Comparison of ENCODE assay signal across 17 cellular contexts in genomic region chr14:68866991-68867533, GRCh38.
DNase-seq lines count a peak whose midpoint lies in the region; ATAC-seq, FAIRE-seq and TF ChIP-seq lines count a peak whose summit lies in the region.
"Had no signal": no experiment of that assay in that cellular context is flagged by ENCODE, and none has a peak within 500 bp of the region (broad histone marks: within the 10 kb centered on the region; RNA-seq: fewer than 3 reads in every experiment).

No MANE protein-coding gene starts in this region.

- peaks cover 5% of the 10 kb centered on the region for H3K9me3 ChIP-seq in HAP-1

- H3K27ac ChIP-seq in RWPE1 (no peak overlapping the region), epithelial cell of prostate (peak overlapping the region; percentile 1)
- H3K27ac ChIP-seq: BLaER1 treated with 17β-estradiol and CSF1 and Interleukin-3, amounts not matched to agents 10 nM and 100 nM had no signal

- in situ Hi-C loops in HAP-1 (cut with MboI; ENCODE audit: low sequenced_read_pairs), result no loop called here
- in situ Hi-C loops in G401 (cut with HindIII; ENCODE audit: low sequenced_read_pairs), result no loop called here

- H3K27me3 ChIP-seq in HAP-1 (ENCODE audit: low read depth), result no peaks in the 10 kb centered on the region
- H3K27me3 ChIP-seq: BLaER1 treated with 17β-estradiol and CSF1 and Interleukin-3, amounts not matched to agents 10 nM and 100 nM had no signal

- POLR2A ChIA-PET in RWPE1 (lab: Yijun Ruan, JAX; ENCODE audit: low non-redundant PET), result no interaction called here

- DNase-seq in HAP-1 (ENCODE audit: low spot score in 2 of 2), result peak; percentile 46 to 95
- DNase-seq in RWPE1 (ENCODE audit: low spot score), result peak; percentile 20
- no peak for DNase-seq in epithelial cell of prostate (ENCODE audit: low read depth, low spot score)
- DNase-seq in urothelium cell line (ENCODE audit: low spot score), result no peak
- DNase-seq in GM19238 (ENCODE audit: insufficient read length, low spot score), result no peak
- no peak for DNase-seq in G401 (ENCODE audit: low spot score)
- DNase-seq: 8988T; CD8-positive, alpha-beta T cell; COR-L47; GDM1; H9 had no signal

- 0 out of 2 replicates have a peak, but pooled peaks cover 9% of the 10 kb centered on the region for H3K36me3 ChIP-seq in HAP-1 (replicated peaks)

- ATAC-seq in GM21526 (IDR thresholded peaks at IDR 0.05; ENCODE audit: low FRiP score, unreplicated experiment), result no peak
- ATAC-seq: CD8-positive, alpha-beta T cell had no signal

- CTCF ChIA-PET in RWPE1 (lab: Yijun Ruan, JAX), result interaction anchor here (0.6 to 1.3 kb wide), 3 partner anchors 240 to 492 kb away, joined by 3 to 6 read pairs (median 3); no protein-coding TSS in a partner anchor

- peaks cover 14% of the 10 kb centered on the region for H3K4me1 ChIP-seq in HAP-1
- H3K4me1 ChIP-seq: BLaER1 treated with 17β-estradiol and CSF1 and Interleukin-3, amounts not matched to agents 10 nM and 100 nM had no signal

- TF ChIP-seq CTCF in RWPE1 (conservative IDR thresholded peaks at IDR 0.05; ENCODE audit: low read depth), result no peak

- peak; percentile 82 for FAIRE-seq in urothelium cell line (lab: Jason Lieb, UNC)
- FAIRE-seq: D721Med, GM12892, GM18507, H1 had no signal

- H3K4me3 ChIP-seq in HAP-1, result no peak overlapping the region
- H3K4me3 ChIP-seq: BLaER1 treated with 17β-estradiol and CSF1 and Interleukin-3, amounts not matched to agents 10 nM and 100 nM had no signal

Comparison
In these comparisons a context has a peak if more than half of its experiments do, and no peak if none do; other contexts are left out.
1. DNase-seq: peak in HAP-1 (2 of 2) and RWPE1 (single experiment); none in epithelial cell of prostate (single experiment), urothelium cell line (single experiment), GM19238 (single experiment) and G401 (single experiment).